ENCODE assay signal across 8 cellular contexts in the genomic region with DNA sequence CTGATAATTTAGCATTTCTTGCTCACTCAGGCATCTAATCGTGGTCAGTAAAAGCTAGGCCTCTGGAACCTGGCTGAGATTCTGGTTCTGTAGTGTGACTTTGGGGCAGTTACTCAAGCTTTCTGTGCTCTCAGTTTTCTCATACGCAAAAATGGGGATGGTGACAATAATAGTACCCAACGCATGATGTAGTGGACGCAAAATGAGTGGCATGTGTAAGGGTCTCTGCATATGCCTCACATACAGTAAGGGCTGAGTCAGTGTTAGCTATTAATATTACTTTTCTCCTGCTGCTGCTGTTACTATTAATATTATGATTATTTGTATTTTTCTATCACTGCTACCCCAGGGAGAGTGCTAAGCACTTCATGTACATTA. TPM values are rescaled to one million over a fixed set of nuclear protein-coding genes. Genes with fewer than 3 reads are reported as not detected.
DNase-seq lines count a peak whose midpoint lies in the region; ATAC-seq and TF ChIP-seq lines count a peak whose summit lies in the region.

No MANE protein-coding gene starts in this region.

- CTCF ChIA-PET in CD4-positive, alpha-beta T cell (lab: Charles Lee), result interaction anchor here (2.2 kb wide), 1 partner anchor 9 kb away, joined by 10 read pairs; no protein-coding TSS in a partner anchor

- H3K9ac ChIP-seq in duodenal mucosa (ENCODE audit: low read depth in 1 of 2, low read length in 2 of 2), result peak overlapping the region; percentile 59 to 80

- ATAC-seq in CD4-positive, alpha-beta T cell (ENCODE audit: poor library complexity), result no peak
- ATAC-seq in GM18867 (IDR thresholded peaks at IDR 0.05; ENCODE audit: unreplicated experiment), result no peak

- POLR2A ChIA-PET in CD4-positive, alpha-beta T cell (lab: Charles Lee), result interaction anchor here (0.9 to 1.6 kb wide), 4 partner anchors 9 to 350 kb away, joined by 3 to 10 read pairs (median 4); a partner anchor contains a TSS

- no peak for TF ChIP-seq CTCF in CD4-positive, alpha-beta T cell (IDR thresholded peaks at IDR 0.05)
- TF ChIP-seq CTCF in NB4 (IDR thresholded peaks at IDR 0.05; ENCODE audit: low read depth, low read length) (no peak), neural crest cell (conservative IDR thresholded peaks at IDR 0.05) (no peak)

- peak overlapping the region; percentile 78 for H3K27ac Mint-ChIP-seq in CD4-positive, alpha-beta T cell
- H3K27ac Mint-ChIP-seq in neural crest cell (ENCODE audit: unreplicated experiment), result peak overlapping the region; percentile 96

- H3K4me3 Mint-ChIP-seq in CD4-positive, alpha-beta T cell, result peak overlapping the region; percentile 95
- peak overlapping the region; percentile 93 for H3K4me3 Mint-ChIP-seq in neural crest cell

- peaks cover 13% of the 10 kb centered on the region for H3K4me1 Mint-ChIP-seq in CD4-positive, alpha-beta T cell (ENCODE audit: low read depth)
- H3K4me1 Mint-ChIP-seq in neural crest cell, result peaks cover 25% of the 10 kb centered on the region

- H3K36me3 ChIP-seq in duodenal mucosa (ENCODE audit: control insufficient read depth in 1 of 2, insufficient read depth in 2 of 2, low read length in 2 of 2), result no peaks in the 10 kb centered on the region

- H3K27ac ChIP-seq in CD4-positive, alpha-beta T cell (ENCODE audit: low read depth, low read length), result no peak overlapping the region
- H3K27ac ChIP-seq in duodenal mucosa (ENCODE audit: low read depth, low read length), result no peak overlapping the region

- H3K4me3 ChIP-seq in NB4 (ENCODE audit: low read depth, low read length) (peak overlapping the region; percentile 91), duodenal mucosa (ENCODE audit: low read depth in 1 of 2, low read length in 2 of 2) (peak overlapping the region; percentile 82 to 90)

- no peak for TF ChIP-seq POLR2A in NB4 (IDR thresholded peaks at IDR 0.05; ENCODE audit: extremely low read depth, insufficient read length)

- peaks cover 15% of the 10 kb centered on the region for H3K36me3 Mint-ChIP-seq in CD4-positive, alpha-beta T cell (ENCODE audit: low read depth)
- peaks cover 11% of the 10 kb centered on the region for H3K36me3 Mint-ChIP-seq in neural crest cell (ENCODE audit: low read depth)

- no peaks in the 10 kb centered on the region for H3K27me3 ChIP-seq in CD4-positive, alpha-beta T cell (ENCODE audit: control insufficient read depth, insufficient read depth, low read length)
- H3K27me3 ChIP-seq in duodenal mucosa (ENCODE audit: control insufficient read depth in 1 of 2, insufficient read depth in 2 of 2, low read length in 2 of 2), result no peaks in the 10 kb centered on the region

- H3K27me3 Mint-ChIP-seq in CD4-positive, alpha-beta T cell, result no peaks in the 10 kb centered on the region
- no peaks in the 10 kb centered on the region for H3K27me3 Mint-ChIP-seq in neural crest cell (ENCODE audit: low read depth)

- intact Hi-C loops in CD4-positive, alpha-beta T cell (cut with DNase I, micrococcal nuclease), result loop anchor here in 1 of 2 experiments (5.0 kb wide), 1 partner anchor 289 kb away; a partner anchor contains a TSS

- peaks cover 9% of the 10 kb centered on the region for H3K9me3 ChIP-seq in CD4-positive, alpha-beta T cell (ENCODE audit: control insufficient read depth, low read length)
- peaks cover 2 to 9% of the 10 kb centered on the region in 2 donors for H3K9me3 ChIP-seq in duodenal mucosa (ENCODE audit: control insufficient read depth in 1 of 2, low read length in 2 of 2)

- peaks cover 12 to 15% of the 10 kb centered on the region in 2 donors for H3K4me1 ChIP-seq in duodenal mucosa (ENCODE audit: control insufficient read depth in 1 of 2, insufficient read depth in 2 of 2, low read length in 2 of 2)

- peaks cover 11% of the 10 kb centered on the region for H3K9me3 Mint-ChIP-seq in CD4-positive, alpha-beta T cell
- peaks cover 4% of the 10 kb centered on the region for H3K9me3 Mint-ChIP-seq in neural crest cell

- no peak for DNase-seq in CD4-positive, alpha-beta T cell
- DNase-seq in NB4 (ENCODE audit: low read depth) (peak; percentile 25), neural crest cell (ENCODE audit: low read depth, low spot score) (no peak), cerebellar cortex (ENCODE audit: low spot score) (no peak), SW 1271 (lab: John Stamatoyannopoulos, UW) (no peak)
- DNase-seq in activated effector memory CD4-positive, alpha-beta T cell treated with Interleukin-2 at 50 U/mL for 16 hours, result no peak

RNA-seq across cellular contexts. Expression of a gene that starts 0.7 kb away (rescaled TPM):
- total RNA-seq in CD4-positive, alpha-beta T cell, result under 1 TPM; 0.08 to 0.17 TPM
- total RNA-seq in neural crest cell, result 53.9 and 56.5 TPM in 2 replicates

RNA-seq across cellular contexts. Expression of a gene that starts 17.5 kb away (rescaled TPM):
- total RNA-seq in CD4-positive, alpha-beta T cell, result 10 to 100 TPM; 13.4 to 17.0 TPM
- 51.3 and 51.6 TPM in 2 replicates for total RNA-seq in neural crest cell

Comparison
In these comparisons a context has a peak if more than half of its experiments do, and no peak if none do; other contexts are left out.
1. RNA of a gene that starts 0.7 kb away (total RNA-seq): 53.9 to 56.5 TPM in neural crest cell; 0.08 to 0.17 TPM in CD4-positive, alpha-beta T cell; every median in the first group is over 10 times any median in the second.